Comparison of ENCODE assay signal across 28 cellular contexts in genomic region chr2:16063251-16063850, GRCh38.
"Had no signal": no experiment of that assay in that cellular context is flagged by ENCODE, and none has a peak within 500 bp of the region (broad histone marks: within the 10 kb centered on the region; RNA-seq: fewer than 3 reads in every experiment).

No MANE protein-coding gene starts in this region.

- H3K4me2 ChIP-seq: neural progenitor cell had no signal

- H3K9me3 ChIP-seq: ovary, psoas muscle, right lobe of liver, thoracic aorta, thyroid gland, vagina had no signal

- H3K4me1 ChIP-seq: neural progenitor cell, parathyroid adenoma, psoas muscle, right lobe of liver, sigmoid colon, thyroid gland, upper lobe of left lung, vagina had no signal

- H3K36me3 Mint-ChIP-seq: stimulated activated effector memory CD8-positive, alpha-beta T cell treated with anti-CD3 and anti-CD28 coated beads, Interleukin-12 subunit alpha, Interleukin-12 subunit beta, amount 100 ng/mL, for 72 hours; stimulated activated naive B cell treated with anti-CD40 and anti-IgM and Interleukin-4, amounts not matched to agents 10 μg/mL and 1 μg/mL and 100 μg/mL, for 72 hours had no signal

- ATAC-seq: psoas muscle; right cardiac atrium; right lobe of liver; stimulated activated effector memory CD8-positive, alpha-beta T cell treated with anti-CD3 and anti-CD28 coated beads, Interleukin-12 subunit alpha, Interleukin-12 subunit beta, amount 100 ng/mL, for 72 hours; stimulated activated naive B cell treated with anti-CD40 and anti-IgM and Interleukin-4, amounts not matched to agents 10 μg/mL and 1 μg/mL and 100 μg/mL, for 72 hours had no signal

- H3K9ac ChIP-seq: neural progenitor cell, parathyroid adenoma had no signal

- H3K27ac ChIP-seq: neural progenitor cell, ovary, parathyroid adenoma, psoas muscle, right lobe of liver, sigmoid colon, stomach, thoracic aorta, thyroid gland, tibial nerve, upper lobe of left lung, vagina had no signal

- H3K27ac Mint-ChIP-seq: nephron; neural progenitor cell; stimulated activated effector memory CD8-positive, alpha-beta T cell treated with anti-CD3 and anti-CD28 coated beads, Interleukin-12 subunit alpha, Interleukin-12 subunit beta, amount 100 ng/mL, for 72 hours; stimulated activated naive B cell treated with anti-CD40 and anti-IgM and Interleukin-4, amounts not matched to agents 10 μg/mL and 1 μg/mL and 100 μg/mL, for 72 hours; stimulated activated naive CD8-positive, alpha-beta T cell treated with anti-CD3 and anti-CD28 coated beads, Interleukin-15, Interleukin-2, amounts not matched to agents 100 ng/mL and 50 ng/mL, for 24 hours had no signal

- H3K4me1 Mint-ChIP-seq: nephron; stimulated activated effector memory CD8-positive, alpha-beta T cell treated with anti-CD3 and anti-CD28 coated beads, Interleukin-12 subunit alpha, Interleukin-12 subunit beta, amount 100 ng/mL, for 72 hours; stimulated activated naive B cell treated with anti-CD40 and anti-IgM and Interleukin-4, amounts not matched to agents 10 μg/mL and 1 μg/mL and 100 μg/mL, for 72 hours had no signal

- DNase-seq: occipital lobe; ovary; posterior cingulate gyrus; psoas muscle; right cardiac atrium; right lobe of liver; sigmoid colon; small intestine; stimulated activated CD4-positive, alpha-beta T cell treated with anti-CD3 and anti-CD28 coated beads, Interleukin-15, amount 100 ng/mL, for 24 hours; stimulated activated CD4-positive, alpha-beta T cell treated with anti-CD3 and anti-CD28 coated beads, Interleukin-2, amount 100 ng/mL, for 24 hours; stimulated activated CD4-positive, alpha-beta T cell treated with anti-CD3 and anti-CD28 coated beads, Interleukin-2, amount 100 ng/mL, for 48 hours; stimulated activated CD4-positive, alpha-beta T cell treated with anti-CD3 and anti-CD28 coated beads, Interleukin-4, amount 100 ng/mL, for 24 hours; stimulated activated naive B cell treated with anti-CD40 and anti-IgM and Interleukin-4, amounts not matched to agents 10 μg/mL and 1 μg/mL and 100 μg/mL, for 72 hours; stimulated activated naive CD4-positive, alpha-beta T cell treated with Interleukin-2 at 50 U/mL for 16 hours; stomach; thyroid gland; trophoblast cell; upper lobe of left lung had no signal

- H3K4me3 ChIP-seq: neural progenitor cell, ovary, psoas muscle, right lobe of liver, sigmoid colon, stomach, thoracic aorta, thyroid gland, tibial nerve, upper lobe of left lung, vagina had no signal

- FAIRE-seq: small intestine, urothelium cell line had no signal

- H3K27me3 Mint-ChIP-seq: progenitor cell of endocrine pancreas; stimulated activated naive CD8-positive, alpha-beta T cell treated with anti-CD3 and anti-CD28 coated beads, Interleukin-15, Interleukin-2, amounts not matched to agents 100 ng/mL and 50 ng/mL, for 24 hours had no signal

- H3K27me3 ChIP-seq: neural progenitor cell, ovary, right lobe of liver, sigmoid colon, stomach, thyroid gland, tibial nerve, upper lobe of left lung, vagina had no signal

- H3K36me3 ChIP-seq: neural progenitor cell, ovary, right lobe of liver, sigmoid colon, stomach, thoracic aorta, thyroid gland, tibial nerve, upper lobe of left lung, vagina had no signal

- H3K4me3 Mint-ChIP-seq: nephron; stimulated activated effector memory CD8-positive, alpha-beta T cell treated with anti-CD3 and anti-CD28 coated beads, Interleukin-12 subunit alpha, Interleukin-12 subunit beta, amount 100 ng/mL, for 72 hours; stimulated activated naive B cell treated with anti-CD40 and anti-IgM and Interleukin-4, amounts not matched to agents 10 μg/mL and 1 μg/mL and 100 μg/mL, for 72 hours; stimulated activated naive CD8-positive, alpha-beta T cell treated with anti-CD3 and anti-CD28 coated beads, Interleukin-15, Interleukin-2, amounts not matched to agents 100 ng/mL and 50 ng/mL, for 24 hours had no signal
